ENCODE assay signal across 19 cellular contexts in the genomic region with DNA sequence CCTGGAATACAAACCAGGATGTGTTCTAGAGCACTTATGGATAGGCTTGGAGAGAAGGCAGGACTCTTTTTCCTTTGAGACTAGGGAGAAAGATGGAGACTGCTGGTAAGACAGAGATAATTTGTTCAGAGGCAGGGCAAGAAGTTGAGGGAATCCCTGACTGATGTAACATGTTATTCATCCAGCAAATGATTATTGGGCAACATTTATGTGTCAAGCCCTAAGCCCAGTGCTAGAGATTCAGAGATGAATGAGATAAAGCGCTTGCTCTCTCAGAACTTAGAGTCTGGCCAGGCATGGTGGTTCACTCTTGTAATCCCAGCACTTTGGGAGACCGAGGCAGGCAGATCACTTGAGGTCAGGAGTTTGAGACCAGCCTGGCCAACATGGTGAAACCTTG. TPM values are rescaled to one million over a fixed set of nuclear protein-coding genes. Genes with fewer than 3 reads are reported as not detected.
DNase-seq lines count a peak whose midpoint lies in the region; ATAC-seq and TF ChIP-seq lines count a peak whose summit lies in the region.
"Had no signal": no experiment of that assay in that cellular context is flagged by ENCODE, and none has a peak within 500 bp of the region (broad histone marks: within the 10 kb centered on the region; RNA-seq: fewer than 3 reads in every experiment).

No MANE protein-coding gene starts in this region.

- no peak for ATAC-seq in stimulated activated naive B cell treated with anti-CD40 and anti-IgM and Interleukin-4, amounts not matched to agents 10 μg/mL and 1 μg/mL and 100 μg/mL, for 72 hours (replicated peaks)
- no peak for ATAC-seq in Right ventricle myocardium superior (ENCODE audit: poor library complexity)
- ATAC-seq: activated T-cell treated with anti-CD3 and anti-CD28 coated beads, Interleukin-2, amount 50 U/mL, for 72 hours; Panc1 had no signal

- H3K4me3 Mint-ChIP-seq in stimulated activated naive B cell treated with anti-CD40 and anti-IgM and Interleukin-4, amounts not matched to agents 10 μg/mL and 1 μg/mL and 100 μg/mL, for 72 hours = no peak overlapping the region
- H3K4me3 Mint-ChIP-seq: activated CD4-positive, alpha-beta memory T cell treated with anti-CD3 and anti-CD28 coated beads, Interleukin-2, amount 10 ng/mL, durations not matched to agents 7 days and 5 days; activated naive CD8-positive, alpha-beta T cell; activated T-cell treated with anti-CD3 and anti-CD28 coated beads, Interleukin-2, amount 50 U/mL, for 72 hours had no signal

- H3K36me3 Mint-ChIP-seq in stimulated activated naive B cell treated with anti-CD40 and anti-IgM and Interleukin-4, amounts not matched to agents 10 μg/mL and 1 μg/mL and 100 μg/mL, for 72 hours = no peaks in the 10 kb centered on the region

- H3K4me1 Mint-ChIP-seq in stimulated activated naive B cell treated with anti-CD40 and anti-IgM and Interleukin-4, amounts not matched to agents 10 μg/mL and 1 μg/mL and 100 μg/mL, for 72 hours = peaks cover 8 to 12% of the 10 kb centered on the region in 2 donors
- H3K4me1 Mint-ChIP-seq: activated CD4-positive, alpha-beta memory T cell treated with anti-CD3 and anti-CD28 coated beads, Interleukin-2, amount 10 ng/mL, durations not matched to agents 7 days and 5 days had no signal

- peak; percentile 51 for DNase-seq in GM03348 (ENCODE audit: low spot score)
- peak; percentile 30 for DNase-seq in NCI-H226
- peak; percentile 70 for DNase-seq in epithelial cell of esophagus (ENCODE audit: low read depth)
- no peak for DNase-seq in stimulated activated naive B cell treated with anti-CD40 and anti-IgM and Interleukin-4, amounts not matched to agents 10 μg/mL and 1 μg/mL and 100 μg/mL, for 72 hours
- no peak for DNase-seq in KBM-7
- no peak for DNase-seq in NCI-H1436 treated with DMSO at 0.1 percent for 48 hours (lab: John Stamatoyannopoulos, UW)
- no peak for DNase-seq in Right ventricle myocardium superior
- DNase-seq: activated CD4-positive, alpha-beta memory T cell treated with anti-CD3 and anti-CD28 coated beads, Interleukin-2, amount 10 ng/mL, durations not matched to agents 7 days and 5 days; activated T-cell treated with anti-CD3 and anti-CD28 coated beads, Interleukin-2, amount 50 U/mL, for 72 hours; GOT3; NCI-H2081; NCI-H524 treated with DMSO at 0.1 percent for 48 hours; stimulated activated CD4-positive, alpha-beta T cell treated with anti-CD3 and anti-CD28 coated beads, Interleukin-4, amount 100 ng/mL, for 24 hours; stimulated activated CD8-positive, alpha-beta memory T cell treated with anti-CD3 and anti-CD28 coated beads, Interleukin-4, amount 100 ng/mL, for 48 hours; SW 1271 had no signal

- H3K4me3 ChIP-seq in epithelial cell of esophagus (ENCODE audit: low read length) = no peak overlapping the region
- H3K4me3 ChIP-seq: esophagus muscularis mucosa, skin epidermis had no signal

- no peak for TF ChIP-seq CTCF in epithelial cell of esophagus (IDR thresholded peaks at IDR 0.05; ENCODE audit: insufficient read depth, low read depth, low read length, missing control alignments)

- H3K27ac Mint-ChIP-seq in stimulated activated naive B cell treated with anti-CD40 and anti-IgM and Interleukin-4, amounts not matched to agents 10 μg/mL and 1 μg/mL and 100 μg/mL, for 72 hours = peak overlapping the region; percentile 39
- H3K27ac Mint-ChIP-seq: activated CD4-positive, alpha-beta memory T cell treated with anti-CD3 and anti-CD28 coated beads, Interleukin-2, amount 10 ng/mL, durations not matched to agents 7 days and 5 days; activated naive CD8-positive, alpha-beta T cell; activated T-cell treated with anti-CD3 and anti-CD28 coated beads, Interleukin-2, amount 50 U/mL, for 72 hours had no signal

- in situ Hi-C loops in KBM-7 (cut with MboI; ENCODE audit: low pct_unique_long_range_greater_than_20kb, low sequenced_read_pairs) = no loop called here

- intact Hi-C loops in Right ventricle myocardium superior (cut with DNase I) = no loop called here

- no peaks in the 10 kb centered on the region for H3K9me3 Mint-ChIP-seq in stimulated activated naive B cell treated with anti-CD40 and anti-IgM and Interleukin-4, amounts not matched to agents 10 μg/mL and 1 μg/mL and 100 μg/mL, for 72 hours
- H3K9me3 Mint-ChIP-seq: activated CD4-positive, alpha-beta memory T cell treated with anti-CD3 and anti-CD28 coated beads, Interleukin-2, amount 10 ng/mL, durations not matched to agents 7 days and 5 days; activated T-cell treated with anti-CD3 and anti-CD28 coated beads, Interleukin-2, amount 50 U/mL, for 72 hours had no signal

- no peaks in the 10 kb centered on the region for H3K27me3 Mint-ChIP-seq in stimulated activated naive B cell treated with anti-CD40 and anti-IgM and Interleukin-4, amounts not matched to agents 10 μg/mL and 1 μg/mL and 100 μg/mL, for 72 hours

RNA-seq across cellular contexts. Expression of a gene that starts 47.8 kb away (rescaled TPM):
- 38.4 TPM for total RNA-seq in Right ventricle myocardium superior

RNA-seq across cellular contexts. Expression of a gene that starts 48.4 kb away (rescaled TPM):
- 48.6 TPM for total RNA-seq in Right ventricle myocardium superior

Comparison
In these comparisons a context has a peak if more than half of its experiments do, and no peak if none do; other contexts are left out.
1. DNase-seq: peak in GM03348 (single experiment), NCI-H226 (single experiment) and epithelial cell of esophagus (single experiment); none in stimulated activated naive B cell treated with anti-CD40 and anti-IgM and Interleukin-4, amounts not matched to agents 10 μg/mL and 1 μg/mL and 100 μg/mL, for 72 hours (single experiment), KBM-7 (single experiment), NCI-H1436 treated with DMSO at 0.1 percent for 48 hours (single experiment) and Right ventricle myocardium superior (single experiment).